Comparison of ENCODE assay signal across 20 cellular contexts in the genomic region with DNA sequence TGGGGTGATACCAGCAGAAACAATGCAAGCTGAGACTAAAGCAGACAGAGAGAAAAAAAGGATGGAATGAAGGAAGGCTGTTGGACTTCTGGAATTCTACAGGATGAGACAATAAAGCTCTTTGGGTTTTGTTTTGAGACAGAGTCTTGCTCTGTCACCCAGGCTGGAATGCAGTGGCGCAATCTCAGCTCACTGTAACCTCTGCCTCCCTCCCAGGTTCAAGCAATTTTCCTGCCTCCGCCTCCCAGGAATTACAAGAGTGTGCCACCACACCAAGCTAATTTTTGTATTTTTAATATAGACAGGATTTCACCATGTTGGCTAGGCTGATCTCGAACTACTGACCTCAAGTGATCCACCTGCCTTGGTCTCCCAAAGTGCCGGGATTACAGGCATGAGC.
"Had no signal": no experiment of that assay in that cellular context is flagged by ENCODE, and none has a peak within 500 bp of the region (broad histone marks: within the 10 kb centered on the region; RNA-seq: fewer than 3 reads in every experiment).

No MANE protein-coding gene starts in this region.

- H3K4me3 ChIP-seq: SJCRH30 had no signal

- ATAC-seq: SK-N-SH treated with all-trans-retinoic acid at 6 μM for 48 hours had no signal

- DNase-seq: KBM-7, MV-4-11, NCI-H1048, NCI-H1105, NCI-H1417, NCI-H1436 treated with DMSO at 0.1 percent for 48 hours, NCI-H1694, NCI-H187 treated with DMSO at 0.1 percent for 48 hours, NCI-H2029 treated with DMSO at 0.1 percent for 48 hours, NCI-H226, NCI-H446, NCI-H510A, NCI-H524 treated with DMSO at 0.1 percent for 48 hours, NCI-H69, NCI-H774, RPMI8226, SHP77, SJCRH30, T-helper 1 cell had no signal

- H3K9me3 ChIP-seq: SJCRH30 had no signal

- H3K36me3 ChIP-seq: SJCRH30 had no signal

- H3K27me3 ChIP-seq: SJCRH30 had no signal

- H3K4me1 ChIP-seq: SJCRH30 had no signal

- H3K27ac ChIP-seq: SJCRH30 had no signal
